21 cellular contexts compared by ENCODE assay signal in the genomic region with DNA sequence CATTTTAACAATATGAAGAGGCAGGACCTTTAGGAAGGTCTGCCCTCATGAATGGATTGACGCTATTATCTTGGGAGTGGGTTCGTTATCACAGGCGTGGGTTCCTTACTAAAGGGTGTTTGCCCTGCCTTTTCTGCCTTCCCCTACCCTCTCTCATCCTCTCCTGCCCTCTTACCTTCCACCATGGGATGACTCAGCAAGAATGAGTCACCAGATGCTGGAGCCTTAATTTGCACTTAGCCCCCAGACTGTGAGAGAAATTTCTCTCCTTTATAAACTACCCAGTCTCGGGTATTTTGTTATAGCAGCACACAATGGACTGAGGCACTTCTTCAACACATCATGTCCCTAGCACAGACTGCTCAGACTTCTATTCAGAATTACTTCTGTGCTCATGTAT. TPM values are rescaled to one million over a fixed set of nuclear protein-coding genes. Genes with fewer than 3 reads are reported as not detected.
DNase-seq lines count a peak whose midpoint lies in the region; FAIRE-seq and TF ChIP-seq lines count a peak whose summit lies in the region.
"Had no signal": no experiment of that assay in that cellular context is flagged by ENCODE, and none has a peak within 500 bp of the region (broad histone marks: within the 10 kb centered on the region; RNA-seq: fewer than 3 reads in every experiment).

No MANE protein-coding gene starts in this region.

- H3K27ac ChIP-seq in endothelial cell of umbilical vein (ENCODE audit: insufficient read depth, low read depth, low read length): no peak overlapping the region
- H3K27ac ChIP-seq: heart right ventricle, thyroid gland had no signal

- DNase-seq in DMS53 (lab: John Stamatoyannopoulos, UW) (peak; percentile 35), DMS53 treated with DMSO at 0.1 percent for 48 hours (lab: John Stamatoyannopoulos, UW; ENCODE audit: unreplicated experiment) (no peak), RKO (ENCODE audit: low spot score) (peak; percentile 52), endothelial cell of umbilical vein (ENCODE audit: low read depth, low spot score) (no peak), renal cortical epithelial cell (ENCODE audit: low read depth) (peak; percentile 33), GM03348 (ENCODE audit: low spot score) (no peak), posterior cingulate gyrus (no peak), H7 (no peak)
- DNase-seq: activated CD4-positive, alpha-beta T cell treated with anti-CD3 and anti-CD28 coated beads, Interleukin-2, amount 50 U/mL, for 1 hour; activated naive CD8-positive, alpha-beta T cell treated with anti-CD3 and anti-CD28 coated beads, Interleukin-2, amount 10 ng/mL, durations not matched to agents 7 days and 5 days; activated T-cell treated with anti-CD3 and anti-CD28 coated beads, Interleukin-2, amount 50 U/mL, for 4 hours; CD4-positive, CD25-positive, alpha-beta regulatory T cell; NCI-H1417; NK-92 treated with Interleukin-12 subunit alpha and Interleukin-12 subunit beta, amount 100 ng/mL, for 24 hours; SIG-M5; stimulated activated CD4-positive, alpha-beta T cell treated with anti-CD3 and anti-CD28 coated beads, Interleukin-4, amount 100 ng/mL, for 24 hours; T-helper 9 cell had no signal

- no peak for TF ChIP-seq CTCF in endothelial cell of umbilical vein (IDR thresholded peaks at IDR 0.05; ENCODE audit: extremely low read depth in 1 of 2, insufficient read depth in 1 of 2, low read depth in 1 of 2, low read length in 2 of 2)

- no peaks in the 10 kb centered on the region for H3K36me3 ChIP-seq in endothelial cell of umbilical vein (ENCODE audit: control insufficient read depth in 2 of 2, extremely low read depth in 1 of 2, insufficient read depth in 2 of 2, low read length in 2 of 2)
- H3K36me3 ChIP-seq in H7 (replicated peaks; ENCODE audit: control insufficient read depth, insufficient read depth, low read length): no peaks in the 10 kb centered on the region
- H3K36me3 ChIP-seq: heart right ventricle, thyroid gland had no signal

- no peaks in the 10 kb centered on the region for H3K4me1 ChIP-seq in endothelial cell of umbilical vein (ENCODE audit: control insufficient read depth, extremely low read depth, insufficient read depth, low read length)

- intact Hi-C loops in endothelial cell of umbilical vein (cut with micrococcal nuclease): no loop called here
- intact Hi-C loops in posterior cingulate gyrus (cut with DNase I): no loop called here

- H2AFZ ChIP-seq in endothelial cell of umbilical vein (ENCODE audit: low read depth, low read length): no peak overlapping the region

- H3K27me3 ChIP-seq in endothelial cell of umbilical vein (ENCODE audit: control insufficient read depth in 2 of 2, insufficient read depth in 2 of 2, low read length in 2 of 2): peaks cover 0 to 6% of the 10 kb centered on the region in 2 experiments
- no peaks in the 10 kb centered on the region for H3K27me3 ChIP-seq in H7 (ENCODE audit: control insufficient read depth, insufficient read depth, low read length)
- H3K27me3 ChIP-seq: heart right ventricle, thyroid gland had no signal

- no TSS peak for BruUV-seq in endothelial cell of umbilical vein (replicated peaks; lab: Mats Ljungman, UMichigan)

- H3K4me2 ChIP-seq in endothelial cell of umbilical vein (ENCODE audit: insufficient read depth, low read length): no peak overlapping the region

- FAIRE-seq in endothelial cell of umbilical vein (lab: Jason Lieb, UNC): no peak
- FAIRE-seq: A204.1, GM12892 had no signal

- dilution Hi-C loops in endothelial cell of umbilical vein (cut with MboI; ENCODE audit: extremely low pct_ligation_motif_present, low sequenced_read_pairs): no loop called here

- no peaks in the 10 kb centered on the region for H4K20me1 ChIP-seq in endothelial cell of umbilical vein (replicated peaks; ENCODE audit: control insufficient read depth, extremely low read depth, insufficient read depth, low read length)

- H3K79me2 ChIP-seq in endothelial cell of umbilical vein (ENCODE audit: control insufficient read depth, insufficient read depth, low read length): no peaks in the 10 kb centered on the region

- no peaks in the 10 kb centered on the region for H3K9me3 ChIP-seq in endothelial cell of umbilical vein (replicated peaks; ENCODE audit: control insufficient read depth, insufficient read depth, low read length)
- H3K9me3 ChIP-seq: thyroid gland had no signal

- CTCF ChIA-PET in endothelial cell of umbilical vein (lab: Charles Lee): interaction anchor here (0.8 to 1.3 kb wide), 2 partner anchors 10 to 707 kb away, joined by 3 read pairs; no protein-coding TSS in a partner anchor

- no peaks in the 10 kb centered on the region for H3K9me1 ChIP-seq in endothelial cell of umbilical vein (replicated peaks; ENCODE audit: control insufficient read depth, extremely low read depth, insufficient read depth, low read length)

- TF ChIP-seq POLR2A in endothelial cell of umbilical vein (IDR thresholded peaks at IDR 0.05; ENCODE audit: low read depth, low read length): no peak

- POLR2A ChIA-PET in endothelial cell of umbilical vein (lab: Charles Lee): no interaction called here

- H3K4me3 ChIP-seq in endothelial cell of umbilical vein (replicated peaks in 1 of 3; ENCODE audit: insufficient read depth in 1 of 3, low read depth in 1 of 3, low read length in 3 of 3) (no peak overlapping the region), H7 (ENCODE audit: insufficient read depth, low read depth, low read length) (no peak overlapping the region)
- H3K4me3 ChIP-seq: heart right ventricle, thyroid gland had no signal

- no peak overlapping the region for H3K9ac ChIP-seq in endothelial cell of umbilical vein (replicated peaks; ENCODE audit: extremely low read depth, insufficient read depth, low read length)

TF ChIP-seq in endothelial cell of umbilical vein, 7 proteins besides CTCF, POLR2A, EP300 and RAD21:
- TF ChIP-seq FOS (IDR thresholded peaks at IDR 0.05; ENCODE audit: borderline replicate concordance, insufficient read depth, low read length) (peak; percentile 59), POLR2AphosphoS5 (IDR thresholded peaks at IDR 0.05; ENCODE audit: insufficient read depth, low read depth, low read length) (no peak), JUN (IDR thresholded peaks at IDR 0.05; ENCODE audit: borderline replicate concordance, insufficient read depth, insufficient read length, low read depth) (peak; percentile 25)
- TF ChIP-seq, protein P1, sequence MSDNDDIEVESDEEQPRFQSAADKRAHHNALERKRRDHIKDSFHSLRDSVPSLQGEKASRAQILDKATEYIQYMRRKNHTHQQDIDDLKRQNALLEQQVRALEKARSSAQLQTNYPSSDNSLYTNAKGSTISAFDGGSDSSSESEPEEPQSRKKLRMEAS (IDR thresholded peaks at IDR 0.05; ENCODE audit: insufficient read depth, insufficient read length): no peak

RNA-seq across cellular contexts. Expression of gene ZNF32, which starts 31.4 kb away (rescaled TPM):
- total RNA-seq in endothelial cell of umbilical vein (14.4 and 14.5 TPM in 2 replicates), renal cortical epithelial cell (28.7 and 37.4 TPM in 2 replicates)
- polyA plus RNA-seq in endothelial cell of umbilical vein: 11.2 and 12.5 TPM in 2 replicates
- 21.4 and 27.3 TPM in 2 replicates for polyA plus RNA-seq in endothelial cell of umbilical vein (2011; cell fraction: cytosol; rRNA removed)
- 21.9 and 23.1 TPM in 2 replicates for polyA plus RNA-seq in endothelial cell of umbilical vein (2011; cell fraction: nucleus; rRNA removed)
- polyA plus RNA-seq in endothelial cell of umbilical vein (2012): 20.2 and 22.7 TPM in 2 replicates
- 5.4 and 7.8 TPM in 2 replicates for polyA minus RNA-seq in endothelial cell of umbilical vein
- polyA minus RNA-seq in endothelial cell of umbilical vein (2011; cell fraction: cytosol; rRNA and poly(A)+ RNA removed): 2.9 TPM
- 4.4 and 5.0 TPM in 2 replicates for polyA minus RNA-seq in endothelial cell of umbilical vein (2011; cell fraction: nucleus; rRNA and poly(A)+ RNA removed)
- 24.8 and 27.5 TPM in 2 replicates for total RNA-seq in H7 (2014; rRNA removed; shearing (Covaris generic))

Comparison
In these comparisons a context has a peak if more than half of its experiments do, and no peak if none do; other contexts are left out.
1. DNase-seq: peak in DMS53 (single experiment), RKO (single experiment) and renal cortical epithelial cell (single experiment); none in DMS53 treated with DMSO at 0.1 percent for 48 hours (single experiment), endothelial cell of umbilical vein (single experiment), GM03348 (single experiment), posterior cingulate gyrus (0 of 10) and H7 (single experiment).